Comparison of ENCODE assay signal across 8 cellular contexts in genomic region chr9:29062446-29062845, GRCh38.
"Had no signal": no experiment of that assay in that cellular context is flagged by ENCODE, and none has a peak within 500 bp of the region (broad histone marks: within the 10 kb centered on the region; RNA-seq: fewer than 3 reads in every experiment).

No MANE protein-coding gene starts in this region.

- H3K9me3 ChIP-seq: HAP-1 had no signal

- H3K4me1 ChIP-seq: HAP-1 had no signal

- H3K4me2 ChIP-seq: GM23338 had no signal

- H2AFZ ChIP-seq: GM23248, GM23338 had no signal

- H3K9ac ChIP-seq: GM23248 had no signal

- DNase-seq: GM23248, GOT3, H7, H9, HCEC 1CT, HFFc6 had no signal

- H3K27ac ChIP-seq: GM23248 had no signal

- H3K36me3 ChIP-seq: HAP-1 had no signal

- H3K4me3 ChIP-seq: GM23248, GM23338, HAP-1 had no signal
